Comparison of ENCODE assay signal across 10 cellular contexts in the genomic region with DNA sequence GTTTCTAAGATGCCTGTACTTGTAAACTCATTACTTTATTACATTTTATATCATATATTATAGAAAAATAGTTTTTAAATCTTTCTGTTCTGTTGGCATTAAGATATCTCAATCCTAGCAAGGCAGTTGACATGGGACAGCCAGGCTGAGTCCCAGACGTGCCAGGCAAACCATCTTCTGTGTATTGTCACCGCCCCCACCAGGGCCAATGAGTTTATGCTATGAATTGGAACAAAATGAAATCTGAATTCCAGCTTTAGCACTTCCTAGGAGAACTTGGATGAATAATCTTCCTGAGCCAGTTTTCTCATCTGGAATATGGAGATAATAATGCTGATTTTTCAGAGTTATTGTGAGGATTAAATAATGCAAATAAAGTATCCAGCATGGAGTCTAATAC.
A peak's percentile ranks its signal among the peaks of the same experiment; 100 is the strongest.
DNase-seq lines count a peak whose midpoint lies in the region; ATAC-seq, FAIRE-seq and TF ChIP-seq lines count a peak whose summit lies in the region.
"Had no signal": no experiment of that assay in that cellular context is flagged by ENCODE, and none has a peak within 500 bp of the region (broad histone marks: within the 10 kb centered on the region; RNA-seq: fewer than 3 reads in every experiment).

No MANE protein-coding gene starts in this region.

- FAIRE-seq in GM19239 (lab: Jason Lieb, UNC): no peak

- no peaks in the 10 kb centered on the region for H3K36me3 ChIP-seq in Peyer's patch
- H3K36me3 ChIP-seq in left ventricle myocardium inferior: no peaks in the 10 kb centered on the region

- DNase-seq in stimulated activated CD8-positive, alpha-beta memory T cell treated with anti-CD3 and anti-CD28 coated beads, Interleukin-15, amount 100 ng/mL, for 1 hour (ENCODE audit: low read depth): peak; percentile 1
- DNase-seq in stimulated activated CD8-positive, alpha-beta memory T cell treated with anti-CD3 and anti-CD28 coated beads, Interleukin-4, amount 100 ng/mL, for 48 hours: no peak
- DNase-seq in Peyer's patch (peak in 2 of 3 donors; percentile 25 to 58), left ventricle myocardium inferior (no peak), GM19239 (ENCODE audit: insufficient read length, low spot score) (no peak), medulla oblongata (ENCODE audit: extremely low spot score) (no peak), NOMO-1 (lab: John Stamatoyannopoulos, UW; ENCODE audit: unreplicated experiment in 2 of 2) (no peak)
- DNase-seq: activated effector memory CD4-positive, alpha-beta T cell treated with anti-CD3 and anti-CD28 coated beads, Interleukin-2, amount 50 U/mL, for 16 hours; RPMI8226 had no signal

- no peaks in the 10 kb centered on the region for H3K9me3 ChIP-seq in Peyer's patch
- H3K9me3 ChIP-seq in left ventricle myocardium inferior (replicated peaks): no peaks in the 10 kb centered on the region

- TF ChIP-seq CTCF in Peyer's patch (IDR thresholded peaks at IDR 0.05) (peak in 4 of 6 experiments; percentile 11 to 50 (median 30)), left ventricle myocardium inferior (IDR thresholded peaks at IDR 0.05; ENCODE audit: borderline replicate concordance) (peak; percentile 55)

- no peaks in the 10 kb centered on the region for H3K4me1 ChIP-seq in Peyer's patch
- H3K4me1 ChIP-seq in left ventricle myocardium inferior: no peaks in the 10 kb centered on the region

- ATAC-seq in GM21619 (IDR thresholded peaks at IDR 0.05; ENCODE audit: unreplicated experiment): no peak

- intact Hi-C loops in left ventricle myocardium inferior (cut with micrococcal nuclease): no loop called here

- no peak for TF ChIP-seq POLR2A in Peyer's patch (IDR thresholded peaks at IDR 0.05)

- H3K27me3 ChIP-seq in Peyer's patch (no peaks in the 10 kb centered on the region), left ventricle myocardium inferior (ENCODE audit: low read depth) (peaks cover 31% of the 10 kb centered on the region)

- H3K4me3 ChIP-seq in Peyer's patch (no peak overlapping the region), left ventricle myocardium inferior (no peak overlapping the region)

- H3K27ac ChIP-seq in Peyer's patch (no peak overlapping the region), left ventricle myocardium inferior (replicated peaks) (no peak overlapping the region)

Comparison
In these comparisons a context has a peak if more than half of its experiments do, and no peak if none do; other contexts are left out.
1. DNase-seq: peak in stimulated activated CD8-positive, alpha-beta memory T cell treated with anti-CD3 and anti-CD28 coated beads, Interleukin-15, amount 100 ng/mL, for 1 hour (single experiment) and Peyer's patch (2 of 3); none in stimulated activated CD8-positive, alpha-beta memory T cell treated with anti-CD3 and anti-CD28 coated beads, Interleukin-4, amount 100 ng/mL, for 48 hours (single experiment), left ventricle myocardium inferior (single experiment), GM19239 (single experiment), medulla oblongata (single experiment) and NOMO-1 (0 of 2).